ENCODE assay signal across 12 cellular contexts in the genomic region with DNA sequence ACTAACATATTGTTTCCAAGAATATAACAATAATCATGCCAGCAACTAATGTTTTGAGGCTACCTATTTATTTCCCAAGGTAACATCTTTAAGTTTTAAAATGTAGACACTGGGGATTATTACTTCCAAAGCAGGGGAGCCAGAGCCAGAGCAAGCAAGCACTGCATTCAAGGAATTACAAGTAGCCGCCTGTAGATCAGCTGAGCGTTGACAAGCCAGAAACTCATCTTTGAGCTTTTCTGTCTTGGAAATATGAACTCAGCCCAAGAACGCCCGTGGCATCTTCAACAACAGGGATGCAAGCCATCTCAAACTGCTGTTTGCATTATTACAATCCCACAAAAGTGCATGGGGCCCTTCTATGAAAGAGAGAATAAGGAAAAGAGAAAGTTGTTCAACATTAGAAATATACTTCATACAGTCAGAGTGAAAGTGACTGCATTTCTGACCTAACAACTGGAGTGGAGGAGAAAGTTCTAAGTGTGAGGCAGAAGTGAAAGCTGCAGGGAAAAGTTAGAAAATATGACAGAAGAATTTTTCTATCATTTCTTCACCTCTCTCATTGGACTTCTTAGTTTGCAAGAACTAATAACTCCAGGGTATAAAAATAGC. TPM values are rescaled to one million over a fixed set of nuclear protein-coding genes. Genes with fewer than 3 reads are reported as not detected.
DNase-seq lines count a peak whose midpoint lies in the region; ATAC-seq, FAIRE-seq and TF ChIP-seq lines count a peak whose summit lies in the region.
"Had no signal": no experiment of that assay in that cellular context is flagged by ENCODE, and none has a peak within 500 bp of the region (broad histone marks: within the 10 kb centered on the region; RNA-seq: fewer than 3 reads in every experiment).

No MANE protein-coding gene starts in this region.

- H3K4me1 ChIP-seq in IMR-90 (ENCODE audit: control insufficient read depth, insufficient read depth, low read length), result 0 out of 2 replicates have a peak, but pooled peaks cover 1% of the 10 kb centered on the region
- H3K4me1 ChIP-seq in mesendoderm (ENCODE audit: control insufficient read depth, low read depth, low read length), result peaks cover 1% of the 10 kb centered on the region
- no peaks in the 10 kb centered on the region for H3K4me1 ChIP-seq in pancreas

- POLR2A ChIA-PET in IMR-90 (lab: Charles Lee; ENCODE audit: unreplicated experiment), result interaction anchor here (0.6 kb wide), 1 partner anchor 20 kb away, joined by 4 read pairs; no protein-coding TSS in a partner anchor

- H3K36me3 ChIP-seq in IMR-90 (ENCODE audit: control insufficient read depth, insufficient read depth, low read length) (no peaks in the 10 kb centered on the region), mesendoderm (ENCODE audit: control insufficient read depth, insufficient read depth, low read length) (no peaks in the 10 kb centered on the region), pancreas (no peaks in the 10 kb centered on the region)

- CTCF ChIA-PET in IMR-90 (lab: Yijun Ruan, JAX), result no interaction called here

- intact Hi-C loops in IMR-90 (cut with micrococcal nuclease), result no loop called here
- intact Hi-C loops in pancreas (cut with DNase I), result no loop called here

- no peak overlapping the region for H4K91ac ChIP-seq in IMR-90 (ENCODE audit: insufficient read depth, low read depth, low read length)

- H3K79me1 ChIP-seq in IMR-90 (ENCODE audit: low read depth in 1 of 2, low read length in 2 of 2) (peaks cover 9 to 20% of the 10 kb centered on the region in 2 experiments), mesendoderm (ENCODE audit: low read length) (peaks cover 2% of the 10 kb centered on the region)

- no peak overlapping the region for H3K56ac ChIP-seq in IMR-90 (ENCODE audit: extremely low read depth, insufficient read depth, low read length)
- H3K56ac ChIP-seq in mesendoderm (ENCODE audit: low read length), result peak overlapping the region; percentile 11

- H4K20me1 ChIP-seq in IMR-90 (ENCODE audit: insufficient read depth, low read length), result peaks cover 5% of the 10 kb centered on the region; the same call in 1 of the 2 replicates

- no peak overlapping the region for H2BK15ac ChIP-seq in IMR-90 (ENCODE audit: low read depth, low read length)
- no peak overlapping the region for H2BK15ac ChIP-seq in mesendoderm (replicated peaks; ENCODE audit: low read depth)

- H2BK5ac ChIP-seq in IMR-90 (ENCODE audit: low read depth, low read length, poor library complexity, severe bottlenecking) (no peak overlapping the region), mesendoderm (ENCODE audit: low read length) (no peak overlapping the region)

- H3K9me1 ChIP-seq in IMR-90 (ENCODE audit: insufficient read depth, low read length), result peaks cover 2% of the 10 kb centered on the region; the same call in 1 of the 2 replicates

- no peak for TF ChIP-seq RAD21 in IMR-90 (IDR thresholded peaks at IDR 0.05; ENCODE audit: low read length)

- H2AK5ac ChIP-seq in IMR-90 (ENCODE audit: low read depth, low read length) (no peak overlapping the region), mesendoderm (ENCODE audit: low read length) (no peak overlapping the region)

- no peak overlapping the region for H4K5ac ChIP-seq in IMR-90 (ENCODE audit: low read depth, low read length)
- no peak overlapping the region for H4K5ac ChIP-seq in mesendoderm (ENCODE audit: low read length)

- no peak overlapping the region for H2AK9ac ChIP-seq in IMR-90 (replicated peaks; ENCODE audit: low read depth, low read length, poor library complexity)

- no peak overlapping the region for H2BK20ac ChIP-seq in IMR-90 (ENCODE audit: low read depth, low read length)

- H3K27me3 ChIP-seq in IMR-90 (ENCODE audit: control insufficient read depth, insufficient read depth, low read length) (no peaks in the 10 kb centered on the region), mesendoderm (ENCODE audit: insufficient read depth, low read length, poor library complexity) (no peaks in the 10 kb centered on the region), pancreas (peaks cover 0 to 19% (median 5%) of the 10 kb centered on the region in 4 donors)

- FAIRE-seq in pancreas (lab: Jason Lieb, UNC), result no peak
- FAIRE-seq: bronchial epithelial cell had no signal

- H3K23ac ChIP-seq in IMR-90 (ENCODE audit: low read depth, low read length) (no peak overlapping the region; the same call in 1 of the 2 replicates), mesendoderm (ENCODE audit: low read length) (no peak overlapping the region)

- H4K8ac ChIP-seq in IMR-90 (ENCODE audit: low read depth in 2 of 2, low read length in 2 of 2), result no peak overlapping the region
- no peak overlapping the region for H4K8ac ChIP-seq in mesendoderm (ENCODE audit: low read depth, low read length)

- in situ Hi-C loops in IMR-90 (cut with MboI; ENCODE audit: low sequenced_read_pairs), result no loop called here

- no peak overlapping the region for H3K4me3 ChIP-seq in IMR-90 (ENCODE audit: insufficient read depth, low read depth, low read length)
- H3K4me3 ChIP-seq in mesendoderm (ENCODE audit: low read length), result no peak overlapping the region
- no peak overlapping the region for H3K4me3 ChIP-seq in pancreas

- no peak for TF ChIP-seq POLR2A in IMR-90 (IDR thresholded peaks at IDR 0.05; ENCODE audit: low read depth, low read length)

- no peak overlapping the region for H2AFZ ChIP-seq in IMR-90 (replicated peaks; ENCODE audit: low read length, poor library complexity)

- WGBS in IMR-90 (ENCODE audit: extremely low coverage in 2 of 2, insufficient read length in 1 of 2), 2 experiments, result 84% methylated on average over 2 of the region's 4 CpGs; no CpG with 5 or more reads in 1 of the 2 experiments
- WGBS in mesendoderm (ENCODE audit: extremely low coverage, insufficient coverage, low lambda C conversion rate), result no CpG with 5 or more reads among the region's 4 CpGs
- 69 to 75% methylated on average over 4 of the region's 4 CpGs for WGBS in pancreas, 2 donors

- TF ChIP-seq CTCF in IMR-90 (conservative IDR thresholded peaks at IDR 0.05; ENCODE audit: low read depth, low read length), result no peak
- no peak for TF ChIP-seq CTCF in pancreas (IDR thresholded peaks at IDR 0.05)

- no peaks in the 10 kb centered on the region for H3K79me2 ChIP-seq in mesendoderm (ENCODE audit: control insufficient read depth, insufficient read depth, low read length)

- H2BK120ac ChIP-seq in IMR-90 (ENCODE audit: low read depth, low read length), result no peak overlapping the region
- peak overlapping the region; percentile 73 for H2BK120ac ChIP-seq in mesendoderm (ENCODE audit: low read depth, low read length)

- dilution Hi-C loops in IMR-90 (cut with HindIII; ENCODE audit: low sequenced_read_pairs, unreplicated experiment), result no loop called here

- no peak overlapping the region; the same call in 1 of the 2 replicates for H3K4me2 ChIP-seq in IMR-90 (ENCODE audit: low read depth, low read length)
- H3K4me2 ChIP-seq in mesendoderm (ENCODE audit: low read length), result no peak overlapping the region

- H3K9me3 ChIP-seq in IMR-90 (ENCODE audit: control insufficient read depth, insufficient read depth, low read length) (no peaks in the 10 kb centered on the region), pancreas (no peaks in the 10 kb centered on the region)

- ATAC-seq in GM18867 (IDR thresholded peaks at IDR 0.05; ENCODE audit: unreplicated experiment) (peak; percentile 84), GM21825 (IDR thresholded peaks at IDR 0.05; ENCODE audit: unreplicated experiment) (peak; percentile 80), IMR-90 (ENCODE audit: low read depth) (peak; percentile 21; the same call in 1 of the 2 replicates), pancreas (no peak)
- ATAC-seq: HCT116 had no signal

- no peak overlapping the region for H3K9ac ChIP-seq in IMR-90 (ENCODE audit: low read depth, low read length)
- no peak overlapping the region for H3K9ac ChIP-seq in mesendoderm (ENCODE audit: low read length)

- no TSS peak for BruUV-seq in IMR-90 (replicated peaks; lab: Mats Ljungman, UMichigan)

- H3K4ac ChIP-seq in IMR-90 (ENCODE audit: low read depth, low read length) (no peak overlapping the region), mesendoderm (ENCODE audit: low read depth, low read length) (no peak overlapping the region)

- H3K27ac ChIP-seq in IMR-90 (ENCODE audit: insufficient read depth, low read length), result no peak overlapping the region
- H3K27ac ChIP-seq in mesendoderm (ENCODE audit: low read depth, low read length), result no peak overlapping the region
- no peak overlapping the region for H3K27ac ChIP-seq in pancreas

- no peak overlapping the region for H3K14ac ChIP-seq in IMR-90 (replicated peaks; ENCODE audit: low read depth, low read length)

- DNase-seq in IMR-90, result peak; percentile 2
- DNase-seq in mesendoderm, result no peak
- no peak for DNase-seq in stimulated activated naive CD4-positive, alpha-beta T cell treated with Interleukin-2 at 50 U/mL for 16 hours (lab: John Stamatoyannopoulos, UW)
- DNase-seq in pancreas, result no peak
- no peak for DNase-seq in 8988T
- no peak for DNase-seq in activated naive CD4-positive, alpha-beta T cell treated with Interleukin-2 at 50 U/mL for 16 hours
- DNase-seq: hypothalamus, RPMI8226 had no signal

- no peak overlapping the region for H3K18ac ChIP-seq in IMR-90 (ENCODE audit: low read depth, low read length)
- no peak overlapping the region for H3K18ac ChIP-seq in mesendoderm (ENCODE audit: low read length)

TF ChIP-seq in IMR-90, 13 proteins besides CTCF, POLR2A, EP300 and RAD21:
- TF ChIP-seq, protein P1, sequence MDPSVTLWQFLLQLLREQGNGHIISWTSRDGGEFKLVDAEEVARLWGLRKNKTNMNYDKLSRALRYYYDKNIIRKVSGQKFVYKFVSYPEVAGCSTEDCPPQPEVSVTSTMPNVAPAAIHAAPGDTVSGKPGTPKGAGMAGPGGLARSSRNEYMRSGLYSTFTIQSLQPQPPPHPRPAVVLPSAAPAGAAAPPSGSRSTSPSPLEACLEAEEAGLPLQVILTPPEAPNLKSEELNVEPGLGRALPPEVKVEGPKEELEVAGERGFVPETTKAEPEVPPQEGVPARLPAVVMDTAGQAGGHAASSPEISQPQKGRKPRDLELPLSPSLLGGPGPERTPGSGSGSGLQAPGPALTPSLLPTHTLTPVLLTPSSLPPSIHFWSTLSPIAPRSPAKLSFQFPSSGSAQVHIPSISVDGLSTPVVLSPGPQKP (IDR thresholded peaks at IDR 0.05; ENCODE audit: borderline replicate concordance, low read depth, low read length), result no peak
- TF ChIP-seq MAZ (IDR thresholded peaks at IDR 0.05; ENCODE audit: borderline replicate concordance, low read depth, low read length) (no peak), FOS (IDR thresholded peaks at IDR 0.05; ENCODE audit: low read depth, low read length) (no peak), BHLHE40 (IDR thresholded peaks at IDR 0.05; ENCODE audit: low read depth, low read length) (no peak)

RNA-seq across cellular contexts. Expression of a gene that starts 6.5 kb away (rescaled TPM):
- total RNA-seq in IMR-90 (2012; rRNA removed) (36.4 and 40.5 TPM in 2 replicates), pancreas (10 to 100 TPM; 13.0 to 24.6 (median 15.8) TPM)
- polyA plus RNA-seq in IMR-90 (2012; rRNA removed) (32.3 and 39.4 TPM in 2 replicates), pancreas (10 to 100 TPM in 1 of 2 donors, 1 to 10 TPM in 1; 9.8 to 38.5 TPM)
- polyA plus RNA-seq in IMR-90 (2012; cell fraction: cytosol; rRNA removed), result 9.6 and 12.8 TPM in 2 replicates
- 5.2 and 39.6 TPM in 2 replicates for polyA plus RNA-seq in IMR-90 (2012; cell fraction: nucleus; rRNA removed; ENCODE audit: low replicate concordance)
- 19.7 TPM for polyA plus RNA-seq in mesendoderm (2013, experiment 1 of 2)
- 20.6 TPM for polyA plus RNA-seq in mesendoderm (2013, experiment 2 of 2)

Comparison
In these comparisons a context has a peak if more than half of its experiments do, and no peak if none do; other contexts are left out.
1. ATAC-seq: peak in GM18867 (single experiment), GM21825 (single experiment) and IMR-90 (single experiment); none in pancreas (0 of 4).